Comparison of ENCODE assay signal across 22 cellular contexts in the genomic region with DNA sequence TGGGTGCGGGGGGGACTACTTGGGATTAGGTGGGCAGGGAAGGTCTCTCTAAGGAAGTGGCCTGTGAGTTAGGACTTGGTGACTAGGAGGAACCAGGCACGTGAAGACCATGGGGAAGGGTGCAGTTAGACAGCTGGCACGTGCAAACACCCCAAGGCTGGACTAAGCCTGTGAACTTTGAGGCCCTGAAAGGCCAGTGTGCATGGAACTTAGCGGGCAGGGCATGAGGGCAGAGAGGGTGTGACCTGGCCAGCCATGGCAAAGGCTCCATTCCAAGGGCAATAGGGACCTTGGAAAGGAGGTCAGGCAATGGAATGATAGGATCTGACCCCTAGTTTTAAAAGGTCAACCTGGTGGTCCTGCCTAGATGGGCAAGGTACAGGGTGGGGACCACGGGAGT.
DNase-seq lines count a peak whose midpoint lies in the region; ATAC-seq and TF ChIP-seq lines count a peak whose summit lies in the region.
"Had no signal": no experiment of that assay in that cellular context is flagged by ENCODE, and none has a peak within 500 bp of the region (broad histone marks: within the 10 kb centered on the region; RNA-seq: fewer than 3 reads in every experiment).

No MANE protein-coding gene starts in this region.

- no peaks in the 10 kb centered on the region for H3K9me3 Mint-ChIP-seq in CD8-positive, alpha-beta memory T cell
- H3K9me3 Mint-ChIP-seq in type B pancreatic cell, result no peaks in the 10 kb centered on the region
- H3K9me3 Mint-ChIP-seq: CD4-positive, alpha-beta T cell; CD8-positive, alpha-beta T cell had no signal

- 0 out of 22 replicates have a peak overlapping the region, but pooled peaks of 1 of the 11 experiments have one; percentile 25 for H3K9ac ChIP-seq in BLaER1 treated with 17β-estradiol and CSF1 and Interleukin-3, amounts not matched to agents 10 nM and 100 nM

- TF ChIP-seq CTCF in sigmoid colon (IDR thresholded peaks at IDR 0.05), result no peak
- no peak for TF ChIP-seq CTCF in type B pancreatic cell (conservative IDR thresholded peaks at IDR 0.05)

- ATAC-seq in left lobe of liver, result peak; percentile 33
- ATAC-seq: CD8-positive, alpha-beta T cell; GM12878 had no signal

- 79 to 90% methylated on average over 5 of the region's 5 CpGs for WGBS in sigmoid colon, 2 donors

- peaks cover 19 to 41% of the 10 kb centered on the region in 2 donors for H3K27me3 Mint-ChIP-seq in CD8-positive, alpha-beta memory T cell
- H3K27me3 Mint-ChIP-seq in type B pancreatic cell, result peaks cover 14% of the 10 kb centered on the region

- no peaks in the 10 kb centered on the region for H3K27me3 ChIP-seq in BLaER1 treated with 17β-estradiol and CSF1 and Interleukin-3, amounts not matched to agents 10 nM and 100 nM
- H3K27me3 ChIP-seq in sigmoid colon, result no peaks in the 10 kb centered on the region
- no peaks in the 10 kb centered on the region for H3K27me3 ChIP-seq in CD8-positive, alpha-beta memory T cell (ENCODE audit: insufficient read depth, low read length, poor library complexity, severe bottlenecking)
- H3K27me3 ChIP-seq: BE2C, BLaER1 had no signal

- H3K27ac ChIP-seq in BLaER1 treated with 17β-estradiol and CSF1 and Interleukin-3, amounts not matched to agents 10 nM and 100 nM, result peak overlapping the region in 1 of 11 experiments; percentile 55; a peak in 1 of 22 replicates
- no peak overlapping the region for H3K27ac ChIP-seq in sigmoid colon
- no peak overlapping the region for H3K27ac ChIP-seq in CD8-positive, alpha-beta memory T cell (ENCODE audit: low read depth, low read length)
- H3K27ac ChIP-seq: 22Rv1, C4-2B had no signal

- H3K4me3 ChIP-seq in BLaER1 treated with 17β-estradiol and CSF1 and Interleukin-3, amounts not matched to agents 10 nM and 100 nM, result no peak overlapping the region
- no peak overlapping the region for H3K4me3 ChIP-seq in sigmoid colon
- no peak overlapping the region for H3K4me3 ChIP-seq in CD8-positive, alpha-beta memory T cell (ENCODE audit: low read length)
- H3K4me3 ChIP-seq: BLaER1, GM12878 had no signal

- H3K4me2 ChIP-seq in BLaER1 treated with 17β-estradiol and CSF1 and Interleukin-3, amounts not matched to agents 10 nM and 100 nM, result peak overlapping the region in 7 of 11 experiments; percentile 20 to 82 (median 71); a peak in 11 of 22 replicates

- no peak overlapping the region for H3K4me3 Mint-ChIP-seq in CD8-positive, alpha-beta memory T cell
- H3K4me3 Mint-ChIP-seq in type B pancreatic cell, result no peak overlapping the region
- H3K4me3 Mint-ChIP-seq: CD4-positive, alpha-beta T cell; CD8-positive, alpha-beta T cell had no signal

- peaks cover 32 to 45% (median 34%) of the 10 kb centered on the region in 10 experiments for H3K4me1 ChIP-seq in BLaER1 treated with 17β-estradiol and CSF1 and Interleukin-3, amounts not matched to agents 10 nM and 100 nM
- no peaks in the 10 kb centered on the region for H3K4me1 ChIP-seq in sigmoid colon
- H3K4me1 ChIP-seq in CD8-positive, alpha-beta memory T cell (ENCODE audit: insufficient read depth, low read length), result no peaks in the 10 kb centered on the region

- H4K20me1 ChIP-seq in BLaER1 treated with 17β-estradiol and CSF1 and Interleukin-3, amounts not matched to agents 10 nM and 100 nM, result peaks cover 0 to 9% (median 0%) of the 10 kb centered on the region in 11 experiments; a peak in 1 of 22 replicates
- H4K20me1 ChIP-seq: BLaER1 had no signal

- peak overlapping the region in 1 of 8 donors; percentile 48 for H3K27ac Mint-ChIP-seq in CD8-positive, alpha-beta memory T cell
- no peak overlapping the region for H3K27ac Mint-ChIP-seq in type B pancreatic cell
- H3K27ac Mint-ChIP-seq: CD4-positive, alpha-beta T cell; CD8-positive, alpha-beta T cell had no signal

- H3K4me1 Mint-ChIP-seq in CD8-positive, alpha-beta memory T cell, result no peaks in the 10 kb centered on the region
- peaks cover 38% of the 10 kb centered on the region for H3K4me1 Mint-ChIP-seq in type B pancreatic cell (ENCODE audit: unreplicated experiment)

- no peaks in the 10 kb centered on the region for H3K9me3 ChIP-seq in BLaER1 treated with 17β-estradiol and CSF1 and Interleukin-3, amounts not matched to agents 10 nM and 100 nM (replicated peaks in 1 of 11)
- no peaks in the 10 kb centered on the region for H3K9me3 ChIP-seq in sigmoid colon
- no peaks in the 10 kb centered on the region for H3K9me3 ChIP-seq in CD8-positive, alpha-beta memory T cell (ENCODE audit: low read length)
- H3K9me3 ChIP-seq: BE2C, BLaER1 had no signal

- POLR2A ChIA-PET in CD8-positive, alpha-beta memory T cell (lab: Charles Lee), result no interaction called here

- H3K36me3 Mint-ChIP-seq in CD8-positive, alpha-beta memory T cell, result no peaks in the 10 kb centered on the region
- H3K36me3 Mint-ChIP-seq in type B pancreatic cell, result no peaks in the 10 kb centered on the region
- H3K36me3 Mint-ChIP-seq: CD8-positive, alpha-beta T cell had no signal

- no peak for TF ChIP-seq POLR2A in sigmoid colon (IDR thresholded peaks at IDR 0.05)

- CTCF ChIA-PET in CD8-positive, alpha-beta memory T cell (lab: Charles Lee), result no interaction called here

- TF ChIP-seq EP300 in sigmoid colon (IDR thresholded peaks at IDR 0.05), result no peak

- H3K36me3 ChIP-seq in BLaER1 treated with 17β-estradiol and CSF1 and Interleukin-3, amounts not matched to agents 10 nM and 100 nM, result no peaks in the 10 kb centered on the region
- no peaks in the 10 kb centered on the region for H3K36me3 ChIP-seq in sigmoid colon
- no peaks in the 10 kb centered on the region for H3K36me3 ChIP-seq in CD8-positive, alpha-beta memory T cell (ENCODE audit: insufficient read depth, low read length)
- H3K36me3 ChIP-seq: BE2C, BLaER1 had no signal

- intact Hi-C loops in sigmoid colon (cut with DNase I), result no loop called here

- DNase-seq in left lobe of liver (ENCODE audit: low spot score) (no peak), sigmoid colon (peak; percentile 20), 8988T (no peak), type B pancreatic cell (ENCODE audit: extremely low spot score, unreplicated experiment) (no peak)
- no peak for DNase-seq in CD8-positive, alpha-beta memory T cell
- DNase-seq: ACHN; BE2C; CD4-positive, alpha-beta T cell; CD8-positive, alpha-beta T cell; COR-L47; DMS 273 treated with DMSO at 0.1 percent for 48 hours; DMS153; DMS53; DMS79; DND-41; EL; GDM1 had no signal
